Comparison of ENCODE assay signal across 8 cellular contexts in genomic region chr2:42359894-42360483, GRCh38. TPM values are rescaled to one million over a fixed set of nuclear protein-coding genes. Genes with fewer than 3 reads are reported as not detected.
DNase-seq lines count a peak whose midpoint lies in the region; ATAC-seq, FAIRE-seq and TF ChIP-seq lines count a peak whose summit lies in the region.

No MANE protein-coding gene starts in this region.

- CTCF ChIA-PET in K562 (lab: Yijun Ruan, JAX; ENCODE audit: low intra/inter-chr PET ratio): no interaction called here

- no peak for TF ChIP-seq RAD21 in K562 (CRISPR knock-in tag; conservative IDR thresholded peaks at IDR 0.05 in 1 of 2, IDR thresholded peaks at IDR 0.05 in 1 of 2)

- H3K36me3 ChIP-seq in K562 (ENCODE audit: control insufficient read depth, insufficient read depth, low read length) (peaks cover 17% of the 10 kb centered on the region), lower lobe of right lung (no peaks in the 10 kb centered on the region)

- 0% methylated on average over 13 of the region's 13 CpGs for WGBS in K562 (ENCODE audit: insufficient coverage, low coverage, missing lambda C conversion rate)

- H3K27me3 ChIP-seq in K562 (ENCODE audit: control insufficient read depth in 2 of 2, insufficient read depth in 2 of 2, low read length in 2 of 2) (peaks cover 3 to 4% of the 10 kb centered on the region in 2 experiments; a peak in 3 of 5 replicates), lower lobe of right lung (ENCODE audit: low read depth) (no peaks in the 10 kb centered on the region)

- no peaks in the 10 kb centered on the region for H3K9me3 ChIP-seq in K562 (replicated peaks; ENCODE audit: control insufficient read depth, insufficient read depth, low read depth, low read length)
- H3K9me3 ChIP-seq in lower lobe of right lung: no peaks in the 10 kb centered on the region

- peak; percentile 82 for FAIRE-seq in K562 (lab: Jason Lieb, UNC)

- peak overlapping the region; percentile 100; the same call in 1 of the 2 replicates for H2AFZ ChIP-seq in K562 (ENCODE audit: low read depth, low read length)

- peak overlapping the region; percentile 96 to 98; a peak in 3 of 4 replicates for H3K9ac ChIP-seq in K562 (ENCODE audit: insufficient read depth in 1 of 2, low read depth in 2 of 2, low read length in 2 of 2)

- H3K4me1 ChIP-seq in K562 (replicated peaks in 1 of 2; ENCODE audit: control insufficient read depth in 2 of 2, insufficient read depth in 2 of 2, low read length in 2 of 2) (peaks cover 13 to 33% of the 10 kb centered on the region in 2 experiments; a peak in 4 of 5 replicates), lower lobe of right lung (peaks cover 30% of the 10 kb centered on the region)

- BruUV-seq in K562 (replicated peaks; lab: Mats Ljungman, UMichigan): TSS peak; percentile 69

- H3K9me1 ChIP-seq in K562 (ENCODE audit: control insufficient read depth, insufficient read depth, low read length): peaks cover 3% of the 10 kb centered on the region

- DNase-seq in GM03348 (ENCODE audit: low spot score) (peak; percentile 40), NCI-H69 (lab: John Stamatoyannopoulos, UW) (peak; percentile 20), K562 (ENCODE audit: extremely low read depth in 1 of 4, low spot score in 3 of 4) (peak; percentile 34 to 81 (median 59)), lower lobe of right lung (no peak), NCI-H748 (lab: John Stamatoyannopoulos, UW; ENCODE audit: unreplicated experiment) (no peak), hypothalamus (lab: John Stamatoyannopoulos, UW) (no peak)
- no peak for DNase-seq in effector CD8-positive, alpha-beta T cell (lab: John Stamatoyannopoulos, UW)

- peak overlapping the region; percentile 97 for H3K27ac ChIP-seq in K562 (ENCODE audit: extremely low read depth, low read depth, low read length)
- peak overlapping the region; percentile 98 for H3K27ac ChIP-seq in lower lobe of right lung

- H3K79me2 ChIP-seq in K562 (ENCODE audit: control insufficient read depth, insufficient read depth, low read length): peaks cover 60% of the 10 kb centered on the region

- POLR2A ChIA-PET in K562 (lab: Yijun Ruan, JAX): interaction anchor here (0.6 to 1.5 kb wide), 3 partner anchors 8 to 195 kb away, joined by 3 to 9 read pairs (median 3); no protein-coding TSS in a partner anchor

- ATAC-seq in K562 (peak; percentile 66), lower lobe of right lung (no peak), HG03460 (IDR thresholded peaks at IDR 0.05; ENCODE audit: unreplicated experiment) (no peak)

- peaks cover 19% of the 10 kb centered on the region for H4K20me1 ChIP-seq in K562 (replicated peaks; ENCODE audit: control insufficient read depth, insufficient read depth, low read length)

- intact Hi-C loops in K562 (cut with micrococcal nuclease): loop anchor here (2.0 to 5.0 kb wide), 3 partner anchors 113 to 263 kb away; no protein-coding TSS in a partner anchor
- intact Hi-C loops in lower lobe of right lung (cut with DNase I): no loop called here

- no peak for TF ChIP-seq POLR2A in K562 (conservative IDR thresholded peaks at IDR 0.05)

- in situ Hi-C loops in K562 (cut with MboI): no loop called here

- TF ChIP-seq CTCF in K562 (IDR thresholded peaks at IDR 0.05 in 2 of 3, conservative IDR thresholded peaks at IDR 0.05 in 1 of 3; ENCODE audit: insufficient read depth in 2 of 3, low read depth in 1 of 3, low read length in 3 of 3) (no peak), lower lobe of right lung (IDR thresholded peaks at IDR 0.05) (no peak)

- peak; percentile 76; the same call in 1 of the 2 replicates for TF ChIP-seq EP300 in K562 (IDR thresholded peaks at IDR 0.05; ENCODE audit: low read length)

- H3K4me3 ChIP-seq in K562 (peak overlapping the region; percentile 99), lower lobe of right lung (peak overlapping the region; percentile 100)

- peak overlapping the region; percentile 97 for H3K4me2 ChIP-seq in K562 (ENCODE audit: insufficient read depth, low read length)

TF ChIP-seq in K562, 482 proteins besides CTCF, POLR2A, EP300 and RAD21 (continues in another document):
- TF ChIP-seq FOXK1 (CRISPR knock-in tag; IDR thresholded peaks at IDR 0.05; ENCODE audit: borderline replicate concordance) (peak; percentile 25; the same call in 1 of the 2 replicates), ZNF75A (CRISPR knock-in tag; IDR thresholded peaks at IDR 0.05) (no peak), ZNF511 (CRISPR knock-in tag; IDR thresholded peaks at IDR 0.05) (no peak), CBFA2T3 (IDR thresholded peaks at IDR 0.05) (peak; percentile 97), TFAP4 (CRISPR knock-in tag; IDR thresholded peaks at IDR 0.05; ENCODE audit: borderline replicate concordance) (0 out of 2 replicates have a peak, but pooled peaks have one; percentile 27), MEF2A (IDR thresholded peaks at IDR 0.05; ENCODE audit: control insufficient read depth, low read depth, low read length) (no peak), RBM14 (IDR thresholded peaks at IDR 0.05; ENCODE audit: borderline replicate concordance, insufficient read depth, low read depth, low read length) (no peak), RBM25 (IDR thresholded peaks at IDR 0.05; ENCODE audit: low read depth, low read length, severe bottlenecking) (no peak), ETV6 (IDR thresholded peaks at IDR 0.05; ENCODE audit: borderline replicate concordance in 1 of 2, low read depth in 2 of 2, low read length in 1 of 2) (no peak), ETV6 (CRISPR knock-in tag; IDR thresholded peaks at IDR 0.05; ENCODE audit: borderline replicate concordance) (no peak), ETV1 (tag; conservative IDR thresholded peaks at IDR 0.05; ENCODE audit: low read depth) (peak; percentile 70), MAFG (tag; conservative IDR thresholded peaks at IDR 0.05) (no peak), ZNF316 (IDR thresholded peaks at IDR 0.05) (no peak), GTF2B (IDR thresholded peaks at IDR 0.05; ENCODE audit: extremely low read depth, insufficient read length) (no peak), ZNF311 (CRISPR knock-in tag; IDR thresholded peaks at IDR 0.05) (no peak), NCOR1 (IDR thresholded peaks at IDR 0.05) (peak; percentile 92), DEAF1 (CRISPR knock-in tag; IDR thresholded peaks at IDR 0.05) (no peak), TCF15 (CRISPR knock-in tag; IDR thresholded peaks at IDR 0.05) (no peak)

RNA-seq across cellular contexts. Expression of gene COX7A2L, which starts 1.0 kb away (rescaled TPM):
- total RNA-seq in K562 (2011; cell fraction: chromatin; rRNA removed; ENCODE audit: low replicate concordance): 27.4 and 46.0 TPM in 2 replicates
- total RNA-seq in K562 (2011; cell fraction: nucleolus; rRNA removed): 25.0 and 27.9 TPM in 2 replicates
- 63.9 and 106 TPM in 2 replicates for total RNA-seq in K562 (2011; cell fraction: nucleoplasm; rRNA removed)
- total RNA-seq in K562 (2014; rRNA removed): 106 and 118 TPM in 2 replicates
- total RNA-seq in K562 (2014; rRNA removed; fragmentation: Illumina TruSeq; extraction: Trizol): 166 and 174 TPM in 2 replicates
- total RNA-seq in K562 (2015; rRNA removed; fragmentation: Illumina TruSeq; extraction: Trizol): 132 and 142 TPM in 2 replicates
- 107 and 122 TPM in 2 replicates for total RNA-seq in K562 (2021)
- polyA plus RNA-seq in K562 (2011; rRNA removed): 163 TPM in 2 replicates
- 72.4 and 141 TPM in 2 replicates for polyA plus RNA-seq in K562 (2011; cell fraction: cytosol; rRNA removed)
- polyA plus RNA-seq in K562 (2011; cell fraction: nucleus; rRNA removed): 32.2 and 59.7 TPM in 2 replicates
- 135 and 320 TPM in 2 replicates for polyA plus RNA-seq in K562 (2012)
- polyA plus RNA-seq in K562 (2014; fragmentation: Illumina TruSeq; extraction: Trizol): 177 TPM in 2 replicates
- 100 to 1,000 TPM; 366 to 481 TPM for polyA plus RNA-seq in K562 (2014; fragmentation: Nextera tagmentation; extraction: Ambion mirVana)
- 143 TPM in 2 replicates for polyA plus RNA-seq in K562 (2014; rRNA removed)
- polyA minus RNA-seq in K562 (2011; rRNA and poly(A)+ RNA removed): 72.0 and 91.7 TPM in 2 replicates
- polyA minus RNA-seq in K562 (2011; cell fraction: cytosol; rRNA and poly(A)+ RNA removed): 28.1 and 34.2 TPM in 2 replicates
- 14.1 and 23.3 TPM in 2 replicates for polyA minus RNA-seq in K562 (2011; cell fraction: nucleus; rRNA and poly(A)+ RNA removed)
- 89.4 TPM for total RNA-seq in lower lobe of right lung

Comparison
In these comparisons a context has a peak if more than half of its experiments do, and no peak if none do; other contexts are left out.
1. DNase-seq: peak in GM03348 (single experiment), NCI-H69 (single experiment) and K562 (4 of 4); none in lower lobe of right lung (single experiment), NCI-H748 (single experiment), hypothalamus (0 of 51) and effector CD8-positive, alpha-beta T cell (single experiment).